24 cellular contexts compared by ENCODE assay signal in genomic region chr1:217354900-217355299, GRCh38.
DNase-seq lines count a peak whose midpoint lies in the region; ATAC-seq, FAIRE-seq and TF ChIP-seq lines count a peak whose summit lies in the region.
"Had no signal": no experiment of that assay in that cellular context is flagged by ENCODE, and none has a peak within 500 bp of the region (broad histone marks: within the 10 kb centered on the region; RNA-seq: fewer than 3 reads in every experiment).

No MANE protein-coding gene starts in this region.

- H3K4me1 ChIP-seq in hepatocyte (ENCODE audit: insufficient read depth) (peaks cover 14% of the 10 kb centered on the region), small intestine (ENCODE audit: control insufficient read depth in 2 of 2, insufficient read depth in 1 of 2, low read depth in 1 of 2, low read length in 1 of 2) (peaks cover 4 to 5% of the 10 kb centered on the region in 2 donors)
- H3K4me1 ChIP-seq: BE2C had no signal

- no peaks in the 10 kb centered on the region for H3K9me3 ChIP-seq in hepatocyte (ENCODE audit: low read depth)
- H3K9me3 ChIP-seq in small intestine (ENCODE audit: control insufficient read depth, low read depth), result no peaks in the 10 kb centered on the region
- H3K9me3 ChIP-seq: BE2C had no signal

- 46% methylated on average over 3 of the region's 3 CpGs for WGBS in hepatocyte (ENCODE audit: low lambda C conversion rate, missing lambda C conversion rate)
- 18 to 62% (median 27%) methylated on average over 3 of the region's 3 CpGs for WGBS in small intestine, 3 donors

- H3K27ac ChIP-seq in hepatocyte (peak overlapping the region; percentile 56), small intestine (ENCODE audit: low read depth in 1 of 2, low read length in 1 of 2) (no peak overlapping the region)
- H3K27ac ChIP-seq: HL-60 had no signal

- H3K79me2 ChIP-seq in hepatocyte, result no peaks in the 10 kb centered on the region

- POLR2A ChIA-PET in activated CD4-positive, alpha-beta T cell treated with anti-CD3 and anti-CD28 coated beads for 36 hours (lab: Charles Lee), result no interaction called here

- H3K36me3 Mint-ChIP-seq in activated CD4-positive, alpha-beta T cell treated with anti-CD3 and anti-CD28 coated beads for 36 hours (ENCODE audit: low read depth), result no peaks in the 10 kb centered on the region
- H3K36me3 Mint-ChIP-seq: CD4-positive, CD25-positive, alpha-beta regulatory T cell; CD8-positive, alpha-beta memory T cell; IgD-negative memory B cell had no signal

- H3K27me3 ChIP-seq in hepatocyte, result no peaks in the 10 kb centered on the region
- no peaks in the 10 kb centered on the region for H3K27me3 ChIP-seq in small intestine (ENCODE audit: control insufficient read depth in 2 of 2, insufficient read depth in 2 of 2, low read length in 2 of 2)
- H3K27me3 ChIP-seq: BE2C had no signal

- CTCF ChIA-PET in activated CD4-positive, alpha-beta T cell treated with anti-CD3 and anti-CD28 coated beads for 36 hours (lab: Charles Lee), result no interaction called here

- no peaks in the 10 kb centered on the region for H3K27me3 Mint-ChIP-seq in activated CD4-positive, alpha-beta T cell treated with anti-CD3 and anti-CD28 coated beads for 36 hours
- H3K27me3 Mint-ChIP-seq: CD8-positive, alpha-beta memory T cell had no signal

- peak; percentile 38 for DNase-seq in HuH-7 (ENCODE audit: low spot score)
- peak; percentile 20 for DNase-seq in hepatocyte (ENCODE audit: low spot score)
- peak; percentile 64 for DNase-seq in left kidney (ENCODE audit: low read depth, low spot score)
- peak; percentile 21 for DNase-seq in small intestine
- DNase-seq in stimulated activated CD4-positive, alpha-beta T cell treated with anti-CD3 and anti-CD28 coated beads, Interleukin-1b, Interleukin-23, amount 100 ng/mL, for 48 hours, result no peak
- DNase-seq in activated CD4-positive, alpha-beta T cell treated with anti-CD3 and anti-CD28 coated beads for 36 hours, result no peak
- DNase-seq in cerebellum (ENCODE audit: low spot score), result no peak
- DNase-seq: ACHN; BE2C; C1 segment of cervical spinal cord; CD4-positive, CD25-positive, alpha-beta regulatory T cell; CD8-positive, alpha-beta memory T cell; COR-L47; DMS 273 treated with DMSO at 0.1 percent for 48 hours; DMS53; HCEC 1CT had no signal

- H3K27ac Mint-ChIP-seq in activated CD4-positive, alpha-beta T cell treated with anti-CD3 and anti-CD28 coated beads for 36 hours, result no peak overlapping the region
- H3K27ac Mint-ChIP-seq: CD4-positive, CD25-positive, alpha-beta regulatory T cell; CD8-positive, alpha-beta memory T cell; GM23338; IgD-negative memory B cell had no signal

- no peak overlapping the region for H2AFZ ChIP-seq in hepatocyte
- H2AFZ ChIP-seq: GM23338 had no signal

- H3K9me2 ChIP-seq in hepatocyte (replicated peaks; ENCODE audit: insufficient read depth), result no peaks in the 10 kb centered on the region

- H3K36me3 ChIP-seq in hepatocyte (replicated peaks; ENCODE audit: insufficient read depth, low read depth), result no peaks in the 10 kb centered on the region
- no peaks in the 10 kb centered on the region for H3K36me3 ChIP-seq in small intestine (ENCODE audit: control insufficient read depth in 2 of 2, insufficient read depth in 2 of 2, low read length in 2 of 2)
- H3K36me3 ChIP-seq: BE2C had no signal

- no peaks in the 10 kb centered on the region for H3K4me1 Mint-ChIP-seq in activated CD4-positive, alpha-beta T cell treated with anti-CD3 and anti-CD28 coated beads for 36 hours
- H3K4me1 Mint-ChIP-seq: CD4-positive, CD25-positive, alpha-beta regulatory T cell; CD8-positive, alpha-beta memory T cell; GM23338; IgD-negative memory B cell had no signal

- peak overlapping the region; percentile 54 for H3K4me2 ChIP-seq in hepatocyte
- H3K4me2 ChIP-seq: GM23338 had no signal

- H3K9me3 Mint-ChIP-seq in activated CD4-positive, alpha-beta T cell treated with anti-CD3 and anti-CD28 coated beads for 36 hours (ENCODE audit: low read depth), result no peaks in the 10 kb centered on the region
- H3K9me3 Mint-ChIP-seq: GM23338 had no signal

- TF ChIP-seq CTCF in hepatocyte (IDR thresholded peaks at IDR 0.05; ENCODE audit: poor library complexity), result no peak

- FAIRE-seq in small intestine (lab: Jason Lieb, UNC), result no peak
- FAIRE-seq: A204.1, G401.6, GM12891, H54, HTR-8/SVneo had no signal

- ATAC-seq in activated CD4-positive, alpha-beta T cell treated with anti-CD3 and anti-CD28 coated beads for 36 hours, result no peak
- ATAC-seq: GM23338 had no signal

- no peak overlapping the region for H3K4me3 ChIP-seq in hepatocyte
- no peak overlapping the region for H3K4me3 ChIP-seq in small intestine (ENCODE audit: low read depth in 1 of 2, low read length in 2 of 2)
- H3K4me3 ChIP-seq: GM23338 had no signal

- intact Hi-C loops in activated CD4-positive, alpha-beta T cell treated with anti-CD3 and anti-CD28 coated beads for 36 hours (cut with DNase I, micrococcal nuclease), result no loop called here

- no peak overlapping the region for H3K4me3 Mint-ChIP-seq in activated CD4-positive, alpha-beta T cell treated with anti-CD3 and anti-CD28 coated beads for 36 hours
- H3K4me3 Mint-ChIP-seq: CD4-positive, CD25-positive, alpha-beta regulatory T cell; CD8-positive, alpha-beta memory T cell; GM23338; IgD-negative memory B cell had no signal

- H4K20me1 ChIP-seq in hepatocyte (ENCODE audit: insufficient read depth, poor library complexity, severe bottlenecking), result no peaks in the 10 kb centered on the region

Comparison
In these comparisons a context has a peak if more than half of its experiments do, and no peak if none do; other contexts are left out.
1. DNase-seq: peak in HuH-7 (single experiment), hepatocyte (single experiment), left kidney (single experiment) and small intestine (single experiment); none in stimulated activated CD4-positive, alpha-beta T cell treated with anti-CD3 and anti-CD28 coated beads, Interleukin-1b, Interleukin-23, amount 100 ng/mL, for 48 hours (single experiment), activated CD4-positive, alpha-beta T cell treated with anti-CD3 and anti-CD28 coated beads for 36 hours (single experiment) and cerebellum (single experiment).